In genomic region chr12:62909340-62909739, GRCh38 we compare ENCODE assay signal across 22 cellular contexts. TPM values are rescaled to one million over a fixed set of nuclear protein-coding genes. Genes with fewer than 3 reads are reported as not detected.
"Had no signal": no experiment of that assay in that cellular context is flagged by ENCODE, and none has a peak within 500 bp of the region (broad histone marks: within the 10 kb centered on the region; RNA-seq: fewer than 3 reads in every experiment).

No MANE protein-coding gene starts in this region.

- H3K4me1 Mint-ChIP-seq: activated naive CD4-positive, alpha-beta T cell treated with anti-CD3 and anti-CD28 coated beads, Interleukin-2, amount 50 U/mL, for 24 hours; central memory CD8-positive, alpha-beta T cell; T-cell had no signal

- H3K27ac ChIP-seq: ascending aorta, body of pancreas, SK-N-MC had no signal

- DNase-seq: activated CD4-positive, alpha-beta T cell treated with anti-CD3 and anti-CD28 coated beads for 48 hours; activated CD4-positive, alpha-beta T cell treated with anti-CD3 and anti-CD28 coated beads, Interleukin-2, amount 50 U/mL, for 4 hours; activated CD4-positive, CD25-positive, alpha-beta regulatory T cell treated with anti-CD3 and anti-CD28 coated beads, Interleukin-2, amount 50 U/mL, for 72 hours; activated CD8-positive, alpha-beta memory T cell treated with anti-CD3 and anti-CD28 coated beads, Interleukin-2, amount 50 U/mL, for 48 hours; activated CD8-positive, alpha-beta T cell treated with anti-CD3 and anti-CD28 coated beads, Interleukin-2, amount 10 ng/mL, durations not matched to agents 7 days and 5 days; activated T-cell treated with anti-CD3 and anti-CD28 coated beads, Interleukin-2, amount 50 U/mL, for 1 hour; body of pancreas; Kasumi-1; NCI-H1048; NCI-H1694; NCI-H2029 treated with DMSO at 0.1 percent for 48 hours; NCI-H345; NCI-H510A; NCI-H526 treated with DMSO at 0.1 percent for 48 hours; NCI-H82; SIG-M5; T-cell; T-helper 2 cell had no signal

- H3K27ac Mint-ChIP-seq: activated CD8-positive, alpha-beta T cell treated with anti-CD3 and anti-CD28 coated beads, Interleukin-2, amount 10 ng/mL, durations not matched to agents 7 days and 5 days; activated naive CD4-positive, alpha-beta T cell treated with anti-CD3 and anti-CD28 coated beads, Interleukin-2, amount 50 U/mL, for 24 hours; T-cell had no signal

- H3K27me3 ChIP-seq: ascending aorta, body of pancreas had no signal

- H3K36me3 Mint-ChIP-seq: activated naive CD4-positive, alpha-beta T cell treated with anti-CD3 and anti-CD28 coated beads, Interleukin-2, amount 50 U/mL, for 24 hours; T-cell had no signal

- H3K36me3 ChIP-seq: ascending aorta had no signal

- H3K4me1 ChIP-seq: ascending aorta, body of pancreas had no signal

- H3K4me3 ChIP-seq: ascending aorta, body of pancreas, SK-N-MC had no signal

- H3K4me3 Mint-ChIP-seq: activated CD8-positive, alpha-beta T cell treated with anti-CD3 and anti-CD28 coated beads, Interleukin-2, amount 10 ng/mL, durations not matched to agents 7 days and 5 days; activated naive CD4-positive, alpha-beta T cell treated with anti-CD3 and anti-CD28 coated beads, Interleukin-2, amount 50 U/mL, for 24 hours; central memory CD8-positive, alpha-beta T cell; T-cell had no signal

- H3K9me3 Mint-ChIP-seq: activated naive CD4-positive, alpha-beta T cell treated with anti-CD3 and anti-CD28 coated beads, Interleukin-2, amount 50 U/mL, for 24 hours; central memory CD8-positive, alpha-beta T cell; T-cell had no signal

- H3K9me3 ChIP-seq: ascending aorta, body of pancreas had no signal

RNA-seq across cellular contexts. Expression of gene PPM1H, which starts 25.6 kb away (rescaled TPM):
- total RNA-seq: activated CD8-positive, alpha-beta T cell treated with anti-CD3 and anti-CD28 coated beads, Interleukin-2, amount 10 ng/mL, durations not matched to agents 7 days and 5 days had no signal
